1 cellular context compared by ENCODE assay signal in the genomic region with DNA sequence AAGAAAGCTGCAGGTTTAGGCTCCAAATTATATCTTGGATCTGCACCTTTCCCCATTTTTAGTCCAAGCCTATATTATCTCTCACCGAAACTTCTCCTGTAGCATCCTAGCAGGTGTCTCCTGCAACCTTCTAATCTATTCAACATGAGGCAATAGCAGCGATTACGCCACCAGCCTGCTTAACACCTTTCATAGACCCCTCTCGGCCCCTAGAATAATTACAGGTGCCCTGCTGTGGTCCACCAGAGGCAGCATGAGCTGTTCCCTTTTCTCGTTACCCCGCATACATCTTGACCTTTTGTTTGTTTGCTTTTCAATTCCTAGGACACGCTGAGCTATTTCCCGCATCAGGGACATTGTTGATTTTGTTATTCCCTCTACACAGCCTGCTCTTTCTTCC.
TF ChIP-seq lines count a peak whose summit lies in the region.

No MANE protein-coding gene starts in this region.

TF ChIP-seq in HepG2, 621 proteins besides CTCF, POLR2A, EP300 and RAD21 (continued from another document):
- TF ChIP-seq, protein P1, sequence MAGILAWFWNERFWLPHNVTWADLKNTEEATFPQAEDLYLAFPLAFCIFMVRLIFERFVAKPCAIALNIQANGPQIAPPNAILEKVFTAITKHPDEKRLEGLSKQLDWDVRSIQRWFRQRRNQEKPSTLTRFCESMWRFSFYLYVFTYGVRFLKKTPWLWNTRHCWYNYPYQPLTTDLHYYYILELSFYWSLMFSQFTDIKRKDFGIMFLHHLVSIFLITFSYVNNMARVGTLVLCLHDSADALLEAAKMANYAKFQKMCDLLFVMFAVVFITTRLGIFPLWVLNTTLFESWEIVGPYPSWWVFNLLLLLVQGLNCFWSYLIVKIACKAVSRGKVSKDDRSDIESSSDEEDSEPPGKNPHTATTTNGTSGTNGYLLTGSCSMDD (CRISPR knock-in tag; IDR thresholded peaks at IDR 0.05), result no peak
- no peak for TF ChIP-seq ZNF383 (CRISPR knock-in tag; IDR thresholded peaks at IDR 0.05; ENCODE audit: borderline replicate concordance)
